ENCODE assay signal across 1 cellular context in genomic region chr19:49514151-49514550, GRCh38.
TF ChIP-seq lines count a peak whose summit lies in the region.

No MANE protein-coding gene starts in this region.

TF ChIP-seq in HepG2, 621 proteins besides CTCF, POLR2A, EP300 and RAD21:
- 0 out of 2 replicates have a peak, but pooled peaks have one; percentile 13 for TF ChIP-seq ZFX (CRISPR knock-in tag; IDR thresholded peaks at IDR 0.05; ENCODE audit: low read depth)
- TF ChIP-seq ZNF891 (CRISPR knock-in tag; IDR thresholded peaks at IDR 0.05): 0 out of 2 replicates have a peak, but pooled peaks have one; percentile 6
- peak; percentile 35; the same call in 1 of the 2 replicates for TF ChIP-seq ZNF280B (CRISPR knock-in tag; IDR thresholded peaks at IDR 0.05; ENCODE audit: borderline replicate concordance)
- TF ChIP-seq SNAPC2 (CRISPR knock-in tag; IDR thresholded peaks at IDR 0.05): no peak
- 0 out of 2 replicates have a peak, but pooled peaks have one; percentile 19 for TF ChIP-seq PHF8 (CRISPR knock-in tag; IDR thresholded peaks at IDR 0.05)
- 0 out of 2 replicates have a peak, but pooled peaks have one; percentile 39 for TF ChIP-seq ZNF430 (CRISPR knock-in tag; IDR thresholded peaks at IDR 0.05)
- TF ChIP-seq ZNF781 (CRISPR knock-in tag; IDR thresholded peaks at IDR 0.05; ENCODE audit: borderline replicate concordance, not compliant biosample characterization): peak; percentile 46
- 0 out of 2 replicates have a peak, but pooled peaks have one; percentile 14 for TF ChIP-seq ZNF263 (CRISPR knock-in tag; IDR thresholded peaks at IDR 0.05)
- 0 out of 2 replicates have a peak, but pooled peaks have one; percentile 6 for TF ChIP-seq ZNF543 (CRISPR knock-in tag; IDR thresholded peaks at IDR 0.05)
- peak; percentile 83 for TF ChIP-seq PRDM15 (CRISPR knock-in tag; IDR thresholded peaks at IDR 0.05)
- 0 out of 2 replicates have a peak, but pooled peaks have one; percentile 5 for TF ChIP-seq ZNF770 (CRISPR knock-in tag; IDR thresholded peaks at IDR 0.05)
- TF ChIP-seq ZBTB4 (CRISPR knock-in tag; IDR thresholded peaks at IDR 0.05; ENCODE audit: borderline replicate concordance): 0 out of 2 replicates have a peak, but pooled peaks have one; percentile 52
- TF ChIP-seq ZNF605 (CRISPR knock-in tag; IDR thresholded peaks at IDR 0.05): 0 out of 2 replicates have a peak, but pooled peaks have one; percentile 64
- no peak for TF ChIP-seq BHLHE40 (IDR thresholded peaks at IDR 0.05; ENCODE audit: low read length)
- no peak for TF ChIP-seq FLYWCH1 (CRISPR knock-in tag; IDR thresholded peaks at IDR 0.05)
- no peak for TF ChIP-seq CAMTA2 (CRISPR knock-in tag; IDR thresholded peaks at IDR 0.05; ENCODE audit: borderline replicate concordance)
- no peak for TF ChIP-seq MTF2 (CRISPR knock-in tag; IDR thresholded peaks at IDR 0.05; ENCODE audit: borderline replicate concordance)
- peak; percentile 54; the same call in 1 of the 2 replicates for TF ChIP-seq ZBTB38 (CRISPR knock-in tag; IDR thresholded peaks at IDR 0.05)
- no peak for TF ChIP-seq ZBTB33 (CRISPR knock-in tag; IDR thresholded peaks at IDR 0.05)
- peak; percentile 54 for TF ChIP-seq AGO2 (optimal IDR thresholded peaks at IDR 0.05; ENCODE audit: low read depth, low read length)
- no peak for TF ChIP-seq ZKSCAN1 (IDR thresholded peaks at IDR 0.05; ENCODE audit: low read length)
- peak; percentile 60 for TF ChIP-seq ZNF687 (CRISPR knock-in tag; IDR thresholded peaks at IDR 0.05)
- 0 out of 2 replicates have a peak, but pooled peaks have one; percentile 35 for TF ChIP-seq ZNF768 (CRISPR knock-in tag; IDR thresholded peaks at IDR 0.05)
